18 cellular contexts compared by ENCODE assay signal in the genomic region with DNA sequence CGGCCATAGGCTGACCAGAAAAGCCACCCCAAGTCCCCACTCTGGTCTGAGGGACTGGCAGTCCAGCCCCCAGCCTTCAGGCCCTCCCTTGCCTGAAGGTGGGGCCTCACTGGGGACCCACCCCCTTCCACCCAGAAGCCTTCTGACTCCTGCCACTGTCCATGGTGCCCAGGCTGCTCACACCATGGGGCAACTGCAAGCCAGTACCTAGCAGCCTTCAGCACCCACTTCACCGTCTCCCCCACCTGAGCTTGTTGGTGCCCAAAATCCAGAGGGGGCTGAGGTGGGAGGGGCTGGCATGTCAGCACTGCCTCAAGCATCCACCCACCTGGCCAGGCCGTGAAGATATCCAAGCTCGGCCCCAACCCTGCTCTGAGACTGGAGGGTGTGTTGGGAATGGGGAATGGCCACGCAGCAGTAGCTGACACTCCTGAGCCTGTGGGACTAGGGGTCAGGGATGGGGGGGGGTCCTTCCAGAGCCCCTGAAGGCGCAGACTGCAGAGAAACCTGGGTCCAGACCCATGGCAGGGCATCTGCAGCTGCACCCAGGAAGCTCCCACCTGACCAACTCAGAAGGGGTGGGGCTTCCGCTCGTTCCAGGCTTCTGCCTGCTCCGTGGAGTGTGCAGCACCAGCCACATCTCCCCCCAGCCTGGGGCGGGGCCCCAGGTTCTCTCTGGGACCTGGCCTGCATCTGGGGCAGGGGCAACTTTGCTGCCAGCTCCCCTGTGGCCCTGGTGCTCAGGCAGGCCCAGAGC.
"Had no signal": no experiment of that assay in that cellular context is flagged by ENCODE, and none has a peak within 500 bp of the region (broad histone marks: within the 10 kb centered on the region; RNA-seq: fewer than 3 reads in every experiment).

No MANE protein-coding gene starts in this region.

- H3K27ac ChIP-seq: heart left ventricle, suprapubic skin had no signal

- H3K4me1 ChIP-seq: heart left ventricle, suprapubic skin had no signal

- H3K27me3 ChIP-seq: heart left ventricle, suprapubic skin had no signal

- H3K36me3 Mint-ChIP-seq: activated naive CD4-positive, alpha-beta T cell treated with anti-CD3 and anti-CD28 coated beads, Interleukin-2, amount 50 U/mL, for 72 hours; brain; naive B cell; type B pancreatic cell had no signal

- H3K27ac Mint-ChIP-seq: activated CD4-positive, alpha-beta T cell treated with anti-CD3 and anti-CD28 coated beads, Interleukin-2, amount 10 ng/mL, durations not matched to agents 24 days and 14 days; activated naive CD4-positive, alpha-beta T cell treated with anti-CD3 and anti-CD28 coated beads, Interleukin-2, amount 50 U/mL, for 72 hours; activated T-cell treated with anti-CD3 and anti-CD28 coated beads, Interleukin-2, amount 50 U/mL, for 72 hours; brain; naive B cell; type B pancreatic cell had no signal

- H3K27me3 Mint-ChIP-seq: activated CD4-positive, alpha-beta T cell treated with anti-CD3 and anti-CD28 coated beads, Interleukin-2, amount 10 ng/mL, durations not matched to agents 24 days and 14 days; brain; naive B cell; type B pancreatic cell had no signal

- ATAC-seq: activated naive CD4-positive, alpha-beta T cell treated with anti-CD3 and anti-CD28 coated beads, Interleukin-2, amount 50 U/mL, for 72 hours; activated T-cell treated with anti-CD3 and anti-CD28 coated beads, Interleukin-2, amount 50 U/mL, for 72 hours had no signal

- H3K4me3 Mint-ChIP-seq: activated CD4-positive, alpha-beta T cell treated with anti-CD3 and anti-CD28 coated beads, Interleukin-2, amount 10 ng/mL, durations not matched to agents 24 days and 14 days; activated T-cell treated with anti-CD3 and anti-CD28 coated beads, Interleukin-2, amount 50 U/mL, for 72 hours; brain; naive B cell; type B pancreatic cell had no signal

- H3K36me3 ChIP-seq: heart left ventricle, suprapubic skin had no signal

- H3K9me3 ChIP-seq: heart left ventricle, suprapubic skin had no signal

- H3K9me3 Mint-ChIP-seq: activated CD4-positive, alpha-beta T cell treated with anti-CD3 and anti-CD28 coated beads, Interleukin-2, amount 10 ng/mL, durations not matched to agents 24 days and 14 days; brain; type B pancreatic cell had no signal

- H3K4me1 Mint-ChIP-seq: activated CD4-positive, alpha-beta T cell treated with anti-CD3 and anti-CD28 coated beads, Interleukin-2, amount 10 ng/mL, durations not matched to agents 24 days and 14 days; brain; naive B cell had no signal

- DNase-seq: activated CD4-positive, alpha-beta T cell treated with anti-CD3 and anti-CD28 coated beads, Interleukin-2, amount 10 ng/mL, durations not matched to agents 24 days and 14 days; activated CD4-positive, CD25-positive, alpha-beta regulatory T cell; activated CD8-positive, alpha-beta memory T cell treated with anti-CD3 and anti-CD28 coated beads, Interleukin-2, amount 50 U/mL, for 48 hours; activated gamma-delta T cell; activated T-cell treated with anti-CD3 and anti-CD28 coated beads, Interleukin-2, amount 50 U/mL, for 72 hours; amniotic stem cell; effector memory CD4-positive, alpha-beta T cell; foreskin melanocyte; naive B cell; retina; stimulated activated CD4-positive, alpha-beta T cell treated with anti-CD3 and anti-CD28 coated beads, Interleukin-2, amount 100 ng/mL, for 48 hours; stimulated activated naive CD4-positive, alpha-beta T cell treated with Interleukin-2 at 50 U/mL for 16 hours; T-helper 2 cell had no signal

- H3K4me3 ChIP-seq: heart left ventricle, suprapubic skin had no signal
